8 cellular contexts compared by ENCODE assay signal in the genomic region with DNA sequence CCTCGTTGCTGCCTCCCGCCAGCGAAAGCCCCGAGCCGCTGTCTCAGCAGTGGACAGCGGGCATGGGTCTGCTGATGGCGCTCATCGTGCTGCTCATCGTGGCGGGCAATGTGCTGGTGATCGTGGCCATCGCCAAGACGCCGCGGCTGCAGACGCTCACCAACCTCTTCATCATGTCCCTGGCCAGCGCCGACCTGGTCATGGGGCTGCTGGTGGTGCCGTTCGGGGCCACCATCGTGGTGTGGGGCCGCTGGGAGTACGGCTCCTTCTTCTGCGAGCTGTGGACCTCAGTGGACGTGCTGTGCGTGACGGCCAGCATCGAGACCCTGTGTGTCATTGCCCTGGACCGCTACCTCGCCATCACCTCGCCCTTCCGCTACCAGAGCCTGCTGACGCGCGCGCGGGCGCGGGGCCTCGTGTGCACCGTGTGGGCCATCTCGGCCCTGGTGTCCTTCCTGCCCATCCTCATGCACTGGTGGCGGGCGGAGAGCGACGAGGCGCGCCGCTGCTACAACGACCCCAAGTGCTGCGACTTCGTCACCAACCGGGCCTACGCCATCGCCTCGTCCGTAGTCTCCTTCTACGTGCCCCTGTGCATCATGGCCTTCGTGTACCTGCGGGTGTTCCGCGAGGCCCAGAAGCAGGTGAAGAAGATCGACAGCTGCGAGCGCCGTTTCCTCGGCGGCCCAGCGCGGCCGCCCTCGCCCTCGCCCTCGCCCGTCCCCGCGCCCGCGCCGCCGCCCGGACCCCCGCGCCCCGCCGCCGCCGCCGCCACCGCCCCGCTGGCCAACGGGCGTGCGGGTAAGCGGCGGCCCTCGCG. TPM values are rescaled to one million over a fixed set of nuclear protein-coding genes. Genes with fewer than 3 reads are reported as not detected.
DNase-seq lines count a peak whose midpoint lies in the region; ATAC-seq, FAIRE-seq and TF ChIP-seq lines count a peak whose summit lies in the region.

No MANE protein-coding gene starts in this region.

- TF ChIP-seq POLR2A in GM12891 (IDR thresholded peaks at IDR 0.05; ENCODE audit: low read depth, low read length) = no peak
- TF ChIP-seq POLR2A in sigmoid colon (IDR thresholded peaks at IDR 0.05) = no peak

- TF ChIP-seq CTCF in sigmoid colon (IDR thresholded peaks at IDR 0.05) = no peak

- H3K4me3 Mint-ChIP-seq in T-helper 17 cell = peak overlapping the region; percentile 89

- TF ChIP-seq EP300 in sigmoid colon (IDR thresholded peaks at IDR 0.05) = no peak

- H3K27me3 Mint-ChIP-seq in T-helper 17 cell = peaks cover 73% of the 10 kb centered on the region

- intact Hi-C loops in left ventricle myocardium superior (cut with micrococcal nuclease) = no loop called here
- intact Hi-C loops in sigmoid colon (cut with DNase I) = loop anchor here (5.0 to 10.0 kb wide), 2 partner anchors 53 to 90 kb away; no protein-coding TSS in a partner anchor

- no peak overlapping the region for H3K27ac Mint-ChIP-seq in T-helper 17 cell

- peaks cover 0 to 35% (median 30%) of the 10 kb centered on the region in 4 donors for H3K4me1 ChIP-seq in sigmoid colon

- H3K36me3 ChIP-seq in sigmoid colon = no peaks in the 10 kb centered on the region

- peaks cover 14% of the 10 kb centered on the region for H3K4me1 Mint-ChIP-seq in T-helper 17 cell

- peak overlapping the region; percentile 86 to 93 (median 88) for H3K27ac ChIP-seq in sigmoid colon

- no peak for ATAC-seq in T-helper 17 cell
- peak; percentile 2 for ATAC-seq in left ventricle myocardium superior

- WGBS in sigmoid colon, 2 donors = 11 to 20% methylated on average over 98 of the region's 98 CpGs

- H3K36me3 Mint-ChIP-seq in T-helper 17 cell (ENCODE audit: low read depth) = peaks cover 8% of the 10 kb centered on the region

- DNase-seq in GM12891 (ENCODE audit: insufficient read length, low spot score) = no peak
- no peak for DNase-seq in T-helper 17 cell
- DNase-seq in left ventricle myocardium superior = peak; percentile 66
- no peak for DNase-seq in sigmoid colon
- DNase-seq in NCI-H128 (lab: John Stamatoyannopoulos, UW; ENCODE audit: unreplicated experiment) = no peak
- no peak for DNase-seq in GM19240 (ENCODE audit: insufficient read length, low spot score)
- no peak for DNase-seq in AG08395 (ENCODE audit: low spot score)
- DNase-seq in hepatic stellate cell (ENCODE audit: low spot score) = no peak

- peak; percentile 69 for FAIRE-seq in GM12891 (lab: Jason Lieb, UNC)

- H3K27me3 ChIP-seq in sigmoid colon = peaks cover 0 to 34% (median 17%) of the 10 kb centered on the region in 3 donors

- peak overlapping the region; percentile 48 to 59 (median 58) for H3K4me3 ChIP-seq in sigmoid colon

- H3K9me3 ChIP-seq in T-helper 17 cell (ENCODE audit: control insufficient read depth, low read length, poor library complexity, severe bottlenecking) (no peaks in the 10 kb centered on the region), sigmoid colon (no peaks in the 10 kb centered on the region)

TF ChIP-seq in GM12891, 5 proteins besides CTCF, POLR2A, EP300 and RAD21:
- TF ChIP-seq POLR2AphosphoS5 (IDR thresholded peaks at IDR 0.05; ENCODE audit: low read depth, low read length) (no peak), SPI1 (IDR thresholded peaks at IDR 0.05; ENCODE audit: low read depth, low read length) (no peak), PAX5 (IDR thresholded peaks at IDR 0.05; ENCODE audit: insufficient read depth, low read length, severe bottlenecking) (no peak), TAF1 (IDR thresholded peaks at IDR 0.05; ENCODE audit: low read depth, low read length) (no peak)

RNA-seq across cellular contexts. Expression of a gene that starts 0.8 kb away (rescaled TPM):
- 2.6 TPM for polyA plus RNA-seq in GM12891 (2012; ENCODE audit: low read depth, missing spikeins)
- total RNA-seq in T-helper 17 cell (under 1 TPM; 0.10 to 0.16 TPM), left ventricle myocardium superior (77.8 TPM), sigmoid colon (10 to 100 TPM in 1 of 4 donors, 1 to 10 TPM in 3; 1.4 to 34.5 (median 3.2) TPM)
- under 1 TPM; 0.23 to 0.60 (median 0.55) TPM for polyA plus RNA-seq in sigmoid colon
